In the genomic region with DNA sequence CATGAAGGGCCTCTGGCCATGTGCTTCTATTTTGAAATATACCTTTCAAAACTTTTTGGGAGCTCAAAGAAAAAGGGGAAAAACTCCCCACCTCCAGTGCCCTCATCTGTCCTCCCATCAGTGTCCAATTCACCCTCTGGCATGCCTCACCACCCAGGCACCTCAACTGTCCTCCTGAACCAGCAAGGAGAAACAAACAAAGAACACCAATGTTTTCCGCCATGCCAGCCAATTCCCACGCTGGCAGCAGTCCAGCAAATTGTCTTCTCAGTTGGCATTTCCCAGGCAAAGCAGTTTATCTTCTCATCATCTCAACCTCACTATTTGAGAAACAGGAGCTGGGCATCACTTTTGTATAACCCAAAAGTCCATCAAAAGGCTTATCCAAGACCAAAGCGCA, we compare ENCODE assay signal across 18 cellular contexts.
"Had no signal": no experiment of that assay in that cellular context is flagged by ENCODE, and none has a peak within 500 bp of the region (broad histone marks: within the 10 kb centered on the region; RNA-seq: fewer than 3 reads in every experiment).

No MANE protein-coding gene starts in this region.

- DNase-seq: Karpas-422, KG1, MM.1S, NCI-H1092 treated with DMSO at 0.1 percent for 48 hours, NCI-H1436, NCI-H187, NCI-H2029, NCI-H2081 treated with DMSO at 0.1 percent for 48 hours, NCI-H2171, NCI-H2227 treated with DMSO at 0.1 percent for 48 hours, NCI-H446 treated with DMSO at 0.1 percent for 48 hours, NCI-H510A treated with DMSO at 0.1 percent for 48 hours, NCI-H526, NCI-H82, SHP77 had no signal

- H3K27ac ChIP-seq: RWPE1 had no signal

- ATAC-seq: HepG2, SK-N-SH treated with all-trans-retinoic acid at 6 μM for 48 hours had no signal
